ENCODE assay signal across 9 cellular contexts in genomic region chr21:26966360-26966977, GRCh38. TPM values are rescaled to one million over a fixed set of nuclear protein-coding genes. Genes with fewer than 3 reads are reported as not detected.
DNase-seq lines count a peak whose midpoint lies in the region; ATAC-seq and TF ChIP-seq lines count a peak whose summit lies in the region.
"Had no signal": no experiment of that assay in that cellular context is flagged by ENCODE, and none has a peak within 500 bp of the region (broad histone marks: within the 10 kb centered on the region; RNA-seq: fewer than 3 reads in every experiment).

No MANE protein-coding gene starts in this region.

- H3K9me3 Mint-ChIP-seq in H9, result no peaks in the 10 kb centered on the region

- H3K9ac ChIP-seq in H9 (ENCODE audit: extremely low read depth, insufficient read length, low read length) (no peak overlapping the region), iPS-18a (ENCODE audit: low read length) (peak overlapping the region; percentile 57), skeletal muscle satellite cell (ENCODE audit: low read depth, low read length) (peak overlapping the region; percentile 84)

- ATAC-seq in HG03342 (IDR thresholded peaks at IDR 0.05; ENCODE audit: unreplicated experiment), result no peak

- H3K27ac ChIP-seq in H9 (ENCODE audit: insufficient read length, low read depth, low read length) (no peak overlapping the region), iPS-18a (ENCODE audit: low read length) (no peak overlapping the region)
- no peak overlapping the region for H3K27ac ChIP-seq in effector memory CD4-positive, alpha-beta T cell (ENCODE audit: insufficient read depth, low read length, poor library complexity, severe bottlenecking)

- H3K36me3 ChIP-seq in iPS-18a (ENCODE audit: control insufficient read depth, low read depth, low read length) (no peaks in the 10 kb centered on the region), skeletal muscle satellite cell (ENCODE audit: insufficient read depth, low read length) (no peaks in the 10 kb centered on the region)
- H3K36me3 ChIP-seq in effector memory CD4-positive, alpha-beta T cell (ENCODE audit: control insufficient read depth, insufficient read depth, low read length), result no peaks in the 10 kb centered on the region

- peak; percentile 71 for DNase-seq in H9
- DNase-seq in astrocyte of the cerebellum (ENCODE audit: low read depth), result no peak
- DNase-seq in effector memory CD4-positive, alpha-beta T cell, result no peak
- DNase-seq in NCI-H128 (lab: John Stamatoyannopoulos, UW; ENCODE audit: unreplicated experiment), result no peak
- no peak for DNase-seq in inferior parietal cortex (ENCODE audit: extremely low spot score)
- DNase-seq: stimulated activated CD4-positive, alpha-beta T cell treated with anti-CD3 and anti-CD28 coated beads, Interleukin-1b, Interleukin-23, amount 100 ng/mL, for 48 hours had no signal

- peaks cover 28 to 31% of the 10 kb centered on the region in 2 experiments for H3K4me1 Mint-ChIP-seq in H9

- no peak overlapping the region for H3K4ac ChIP-seq in H9 (ENCODE audit: low read depth, low read length)

- no peaks in the 10 kb centered on the region for H3K79me1 ChIP-seq in H9 (ENCODE audit: insufficient read depth, low read depth, low read length, poor library complexity, severe bottlenecking)

- in situ Hi-C loops in astrocyte of the cerebellum (cut with HindIII; ENCODE audit: low sequenced_read_pairs), result no loop called here

- peaks cover 7% of the 10 kb centered on the region; the same call in 1 of the 2 replicates for H3K27me3 ChIP-seq in H9 (ENCODE audit: insufficient read depth, low read length)
- peaks cover 47% of the 10 kb centered on the region for H3K27me3 ChIP-seq in iPS-18a (ENCODE audit: control insufficient read depth, insufficient read depth, low read length)
- no peaks in the 10 kb centered on the region for H3K27me3 ChIP-seq in skeletal muscle satellite cell (ENCODE audit: control insufficient read depth, insufficient read depth, low read length)
- H3K27me3 ChIP-seq in effector memory CD4-positive, alpha-beta T cell (replicated peaks; ENCODE audit: control insufficient read depth, insufficient read depth, low read length, poor library complexity, severe bottlenecking), result peaks cover 7% of the 10 kb centered on the region

- H2BK120ac ChIP-seq in H9 (ENCODE audit: low read depth, low read length, poor library complexity, severe bottlenecking), result no peak overlapping the region

- TF ChIP-seq CTCF in H9 (conservative IDR thresholded peaks at IDR 0.05) (no peak), astrocyte of the cerebellum (IDR thresholded peaks at IDR 0.05; ENCODE audit: low read depth, low read length, missing control alignments) (no peak)

- no peak overlapping the region for H2BK12ac ChIP-seq in H9 (ENCODE audit: insufficient read length, low read depth, low read length)

- H3K36me3 Mint-ChIP-seq in H9 (ENCODE audit: insufficient read depth in 1 of 3, low read depth in 3 of 3), result peaks cover 0 to 1% (median 0%) of the 10 kb centered on the region in 3 experiments; a peak in 2 of 7 replicates

- no peak overlapping the region for H2AK5ac ChIP-seq in H9 (ENCODE audit: insufficient read length, low read length)

- no peak overlapping the region for H3K56ac ChIP-seq in H9 (ENCODE audit: insufficient read length, low read depth, low read length)

- no peak overlapping the region for H3K14ac ChIP-seq in H9 (ENCODE audit: insufficient read depth, low read length)

- H3K27ac Mint-ChIP-seq in H9, result peak overlapping the region in 1 of 3 experiments; percentile 67; a peak in 1 of 7 replicates

- no peak overlapping the region for H3K18ac ChIP-seq in H9 (ENCODE audit: insufficient read length, low read depth, low read length)

- no peaks in the 10 kb centered on the region for H4K20me1 ChIP-seq in H9 (ENCODE audit: control insufficient read depth, insufficient read depth, insufficient read length)

- no peak overlapping the region for H2BK15ac ChIP-seq in H9 (ENCODE audit: low read depth, low read length)

- WGBS in H9 (ENCODE audit: extremely low coverage, insufficient read length, low lambda C conversion rate), result no CpG with 5 or more reads among the region's 33 CpGs

- H4K5ac ChIP-seq in H9 (ENCODE audit: insufficient read length, low read depth, low read length), result no peak overlapping the region

- H3K9me3 ChIP-seq in H9 (ENCODE audit: control insufficient read depth, low read depth, low read length) (no peaks in the 10 kb centered on the region), iPS-18a (ENCODE audit: control insufficient read depth, low read depth, low read length) (no peaks in the 10 kb centered on the region), skeletal muscle satellite cell (replicated peaks; ENCODE audit: low read length) (no peaks in the 10 kb centered on the region)
- H3K9me3 ChIP-seq in effector memory CD4-positive, alpha-beta T cell (ENCODE audit: control insufficient read depth, low read length), result no peaks in the 10 kb centered on the region

- no peaks in the 10 kb centered on the region for H3K79me2 ChIP-seq in H9 (ENCODE audit: insufficient read depth, low read length)

- H3K23me2 ChIP-seq in H9 (ENCODE audit: insufficient read length, low read depth, low read length, poor library complexity, severe bottlenecking), result peaks cover 23% of the 10 kb centered on the region

- H2BK20ac ChIP-seq in H9 (ENCODE audit: low read depth, low read length, poor library complexity, severe bottlenecking), result no peak overlapping the region

- no peak overlapping the region for H2AFZ ChIP-seq in H9 (ENCODE audit: low read length)

- H3T11ph ChIP-seq in H9 (ENCODE audit: low read length), result no peak overlapping the region

- H3K4me3 ChIP-seq in astrocyte of the cerebellum (ENCODE audit: low read depth, low read length) (peak overlapping the region; percentile 61), iPS-18a (ENCODE audit: low read length) (peak overlapping the region; percentile 62), skeletal muscle satellite cell (ENCODE audit: low read length) (peak overlapping the region; percentile 79)
- no peak overlapping the region for H3K4me3 ChIP-seq in effector memory CD4-positive, alpha-beta T cell (ENCODE audit: insufficient read depth, low read depth, low read length, poor library complexity, severe bottlenecking)

- H3K27me3 Mint-ChIP-seq in H9 (ENCODE audit: low read depth), result peaks cover 58% of the 10 kb centered on the region

- peak overlapping the region; percentile 83 to 96 for H3K4me3 Mint-ChIP-seq in H9

- H3K4me2 ChIP-seq in H9 (ENCODE audit: insufficient read depth, insufficient read length, low read length) (peak overlapping the region; percentile 67), skeletal muscle satellite cell (ENCODE audit: low read length) (peak overlapping the region; percentile 96)

- H3K4me1 ChIP-seq in H9 (ENCODE audit: insufficient read depth, low read length), result peaks cover 4% of the 10 kb centered on the region; the same call in 1 of the 2 replicates
- H3K4me1 ChIP-seq in iPS-18a (ENCODE audit: control insufficient read depth, low read depth, low read length), result peaks cover 7% of the 10 kb centered on the region
- peaks cover 27% of the 10 kb centered on the region for H3K4me1 ChIP-seq in skeletal muscle satellite cell (ENCODE audit: control insufficient read depth, insufficient read depth, low read length)
- H3K4me1 ChIP-seq in effector memory CD4-positive, alpha-beta T cell (ENCODE audit: control insufficient read depth, insufficient read depth, low read length, poor library complexity, severe bottlenecking), result no peaks in the 10 kb centered on the region

- no peak overlapping the region for H3K23ac ChIP-seq in H9 (ENCODE audit: insufficient read length, low read depth, low read length)

- no peak overlapping the region for H4K91ac ChIP-seq in H9 (ENCODE audit: insufficient read length, low read depth, low read length)

- H2BK5ac ChIP-seq in H9 (ENCODE audit: insufficient read length, low read length), result no peak overlapping the region

- H4K8ac ChIP-seq in H9 (replicated peaks; ENCODE audit: insufficient read length, low read depth, low read length), result no peak overlapping the region

RNA-seq across cellular contexts. Expression of gene ADAMTS5, which starts 0.4 kb away (rescaled TPM):
- total RNA-seq in H9 (2021), result 0.90 and 0.99 TPM in 2 replicates
- total RNA-seq in skeletal muscle satellite cell (2012; rRNA removed), result 24.2 and 41.1 TPM in 2 replicates
